ENCODE assay signal across 8 cellular contexts in genomic region chr15:39127925-39128617, GRCh38.
DNase-seq lines count a peak whose midpoint lies in the region; ATAC-seq and TF ChIP-seq lines count a peak whose summit lies in the region.

No MANE protein-coding gene starts in this region.

- H3K9me3 ChIP-seq in cardiac muscle cell (ENCODE audit: low read depth) = no peaks in the 10 kb centered on the region
- H3K9me3 ChIP-seq in uterus = no peaks in the 10 kb centered on the region

- intact Hi-C loops in cardiac septum (cut with DNase I) = loop anchor here (2.0 to 10.0 kb wide), 2 partner anchors 313 to 453 kb away; partner anchors contain the start of gene THBS1
- intact Hi-C loops in uterus (cut with DNase I; ENCODE audit: low total_unique reads) = no loop called here

- no peak for ATAC-seq in GM19328 (IDR thresholded peaks at IDR 0.05; ENCODE audit: unreplicated experiment)

- H3K4me1 ChIP-seq in cardiac muscle cell (ENCODE audit: low read depth) (peaks cover 18% of the 10 kb centered on the region), uterus (no peaks in the 10 kb centered on the region)

- no peak overlapping the region for H3K4me3 ChIP-seq in cardiac muscle cell
- H3K4me3 ChIP-seq in uterus = no peak overlapping the region

- H3K27me3 ChIP-seq in cardiac muscle cell = no peaks in the 10 kb centered on the region
- no peaks in the 10 kb centered on the region for H3K27me3 ChIP-seq in uterus

- in situ Hi-C loops in GM13976 (cut with MboI; ENCODE audit: low sequenced_read_pairs, unreplicated experiment) = loop anchor here (10.0 kb wide), 1 partner anchor 447 kb away; no protein-coding TSS in a partner anchor

- H3K27ac ChIP-seq in cardiac muscle cell (peak overlapping the region; percentile 88), VCaP (peak overlapping the region; percentile 73), uterus (peak overlapping the region; percentile 41 to 77)

- TF ChIP-seq POLR2A in uterus (IDR thresholded peaks at IDR 0.05) = no peak

- no peak for TF ChIP-seq CTCF in cardiac muscle cell (IDR thresholded peaks at IDR 0.05; ENCODE audit: low read depth, low read length)
- no peak for TF ChIP-seq CTCF in VCaP (conservative IDR thresholded peaks at IDR 0.05)
- no peak for TF ChIP-seq CTCF in uterus (IDR thresholded peaks at IDR 0.05)
- no peak for TF ChIP-seq CTCF in GM13976 (IDR thresholded peaks at IDR 0.05; ENCODE audit: borderline replicate concordance, control extremely low read depth, extremely low read depth, insufficient read depth, missing control alignments)

- H3K36me3 ChIP-seq in cardiac muscle cell (no peaks in the 10 kb centered on the region), uterus (no peaks in the 10 kb centered on the region)

- DNase-seq in cardiac muscle cell (ENCODE audit: low read depth in 1 of 2, low spot score in 1 of 2) = peak; percentile 51 to 98
- no peak for DNase-seq in cardiac septum (ENCODE audit: low spot score)
- peak; percentile 70 for DNase-seq in iPS DF 19.7 (ENCODE audit: low read depth, low spot score)
- no peak for DNase-seq in uterus
- no peak for DNase-seq in GM13976 (ENCODE audit: low spot score)
- DNase-seq in SK-N-DZ (ENCODE audit: low spot score) = no peak

Comparison
In these comparisons a context has a peak if more than half of its experiments do, and no peak if none do; other contexts are left out.
1. DNase-seq: peak in cardiac muscle cell (2 of 2) and iPS DF 19.7 (single experiment); none in cardiac septum (single experiment), uterus (0 of 2), GM13976 (single experiment) and SK-N-DZ (single experiment).
2. Peak in every context shown above with its lines, with median percentiles within 50 percentile points of each other: H3K27ac ChIP-seq.